Comparison of ENCODE assay signal across 2 cellular contexts in the genomic region with DNA sequence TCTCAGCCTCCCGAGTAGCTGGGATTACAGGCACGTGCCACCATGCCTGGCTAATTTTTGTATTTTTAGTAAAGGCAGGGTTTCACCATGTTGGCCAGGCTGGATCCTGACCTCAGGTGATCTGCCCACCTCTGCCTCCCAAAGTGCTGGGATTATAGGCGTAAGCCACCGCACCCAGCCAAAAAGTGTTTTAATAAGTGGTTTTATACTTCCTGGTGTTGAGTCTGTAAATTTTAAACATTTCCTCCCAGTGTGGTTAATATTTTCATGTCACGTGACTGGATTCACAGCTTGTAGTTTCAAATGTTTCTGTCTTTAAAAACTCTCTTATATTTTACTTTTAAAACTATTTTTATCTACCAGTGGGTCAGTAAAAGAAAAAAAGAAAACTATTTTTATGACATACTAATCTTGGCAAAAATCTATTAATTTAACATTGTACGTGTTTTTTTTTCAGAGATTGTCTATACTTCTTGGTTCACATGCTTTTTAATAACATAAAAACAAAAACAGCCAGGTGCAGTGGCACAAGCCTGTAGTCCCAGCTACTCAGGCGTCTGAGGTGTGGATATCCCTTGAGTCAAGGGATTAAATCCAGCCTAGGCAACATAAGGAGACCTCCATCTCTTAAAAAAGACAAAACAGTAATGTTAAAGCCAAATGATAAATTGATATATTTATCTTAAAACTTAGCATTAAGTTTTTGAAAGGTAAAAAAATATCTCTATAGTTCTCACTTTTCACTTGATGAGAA.
TF ChIP-seq lines count a peak whose summit lies in the region.

No MANE protein-coding gene starts in this region.

TF ChIP-seq in GM12891, 5 proteins besides CTCF, POLR2A, EP300 and RAD21 (continued from another document):
- no peak for TF ChIP-seq TAF1 (IDR thresholded peaks at IDR 0.05; ENCODE audit: low read depth, low read length)
- TF ChIP-seq PAX5 (IDR thresholded peaks at IDR 0.05; ENCODE audit: insufficient read depth, low read length, severe bottlenecking), result no peak
- no peak for TF ChIP-seq POLR2AphosphoS5 (IDR thresholded peaks at IDR 0.05; ENCODE audit: low read depth, low read length)

TF ChIP-seq in SK-N-SH, 30 proteins besides CTCF, POLR2A, EP300 and RAD21 (continued from another document):
- TF ChIP-seq, protein P1, sequence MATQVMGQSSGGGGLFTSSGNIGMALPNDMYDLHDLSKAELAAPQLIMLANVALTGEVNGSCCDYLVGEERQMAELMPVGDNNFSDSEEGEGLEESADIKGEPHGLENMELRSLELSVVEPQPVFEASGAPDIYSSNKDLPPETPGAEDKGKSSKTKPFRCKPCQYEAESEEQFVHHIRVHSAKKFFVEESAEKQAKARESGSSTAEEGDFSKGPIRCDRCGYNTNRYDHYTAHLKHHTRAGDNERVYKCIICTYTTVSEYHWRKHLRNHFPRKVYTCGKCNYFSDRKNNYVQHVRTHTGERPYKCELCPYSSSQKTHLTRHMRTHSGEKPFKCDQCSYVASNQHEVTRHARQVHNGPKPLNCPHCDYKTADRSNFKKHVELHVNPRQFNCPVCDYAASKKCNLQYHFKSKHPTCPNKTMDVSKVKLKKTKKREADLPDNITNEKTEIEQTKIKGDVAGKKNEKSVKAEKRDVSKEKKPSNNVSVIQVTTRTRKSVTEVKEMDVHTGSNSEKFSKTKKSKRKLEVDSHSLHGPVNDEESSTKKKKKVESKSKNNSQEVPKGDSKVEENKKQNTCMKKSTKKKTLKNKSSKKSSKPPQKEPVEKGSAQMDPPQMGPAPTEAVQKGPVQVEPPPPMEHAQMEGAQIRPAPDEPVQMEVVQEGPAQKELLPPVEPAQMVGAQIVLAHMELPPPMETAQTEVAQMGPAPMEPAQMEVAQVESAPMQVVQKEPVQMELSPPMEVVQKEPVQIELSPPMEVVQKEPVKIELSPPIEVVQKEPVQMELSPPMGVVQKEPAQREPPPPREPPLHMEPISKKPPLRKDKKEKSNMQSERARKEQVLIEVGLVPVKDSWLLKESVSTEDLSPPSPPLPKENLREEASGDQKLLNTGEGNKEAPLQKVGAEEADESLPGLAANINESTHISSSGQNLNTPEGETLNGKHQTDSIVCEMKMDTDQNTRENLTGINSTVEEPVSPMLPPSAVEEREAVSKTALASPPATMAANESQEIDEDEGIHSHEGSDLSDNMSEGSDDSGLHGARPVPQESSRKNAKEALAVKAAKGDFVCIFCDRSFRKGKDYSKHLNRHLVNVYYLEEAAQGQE (IDR thresholded peaks at IDR 0.05; ENCODE audit: low read depth, low read length), result no peak
TF ChIP-seq in SK-N-SH: peak in this region for 0.
